In the genomic region with DNA sequence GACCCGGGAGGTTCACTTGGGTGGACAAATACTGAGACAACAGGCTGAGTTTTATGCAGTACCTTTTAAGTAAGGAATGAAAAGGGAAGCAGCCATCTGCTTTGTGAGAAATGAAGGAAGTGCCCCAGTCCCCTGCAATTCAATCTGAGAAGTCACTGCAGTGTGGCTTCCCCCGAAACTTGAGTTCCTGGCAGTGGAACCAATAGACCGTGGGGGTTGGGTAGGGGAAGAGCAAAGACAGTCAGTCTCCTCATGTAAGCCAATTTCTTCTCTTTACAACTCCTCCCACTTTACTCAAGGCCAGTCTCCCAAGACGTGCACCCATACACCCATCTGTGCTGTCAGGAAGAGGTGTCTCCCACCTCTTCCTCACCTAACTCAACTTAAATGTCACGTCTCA, we compare ENCODE assay signal across 8 cellular contexts.
DNase-seq lines count a peak whose midpoint lies in the region; ATAC-seq, FAIRE-seq and TF ChIP-seq lines count a peak whose summit lies in the region.

No MANE protein-coding gene starts in this region.

- FAIRE-seq in GM12891 (lab: Jason Lieb, UNC): no peak

- peak; percentile 25 for DNase-seq in GM12891 (ENCODE audit: insufficient read length, low spot score)
- no peak for DNase-seq in stimulated activated naive CD4-positive, alpha-beta T cell treated with Interleukin-2 at 50 U/mL for 16 hours (lab: John Stamatoyannopoulos, UW)
- DNase-seq in NCI-H226: no peak
- no peak for DNase-seq in SW 1271 (lab: John Stamatoyannopoulos, UW)
- no peak for DNase-seq in HuH-7.5 (ENCODE audit: low spot score)

- ATAC-seq in GM21381 (IDR thresholded peaks at IDR 0.05; ENCODE audit: unreplicated experiment) (peak; percentile 79), HG03521 (IDR thresholded peaks at IDR 0.05; ENCODE audit: unreplicated experiment) (peak; percentile 61), esophagus mucosa (peak; percentile 22)

- no peak for TF ChIP-seq POLR2A in GM12891 (IDR thresholded peaks at IDR 0.05; ENCODE audit: low read depth, low read length)

TF ChIP-seq in GM12891, 5 proteins besides CTCF, POLR2A, EP300 and RAD21:
- peak; percentile 93 for TF ChIP-seq PAX5 (IDR thresholded peaks at IDR 0.05; ENCODE audit: insufficient read depth, low read length, severe bottlenecking)
- no peak for TF ChIP-seq TAF1 (IDR thresholded peaks at IDR 0.05; ENCODE audit: low read depth, low read length)
- TF ChIP-seq SPI1 (IDR thresholded peaks at IDR 0.05; ENCODE audit: low read depth, low read length): peak; percentile 76
- no peak for TF ChIP-seq POLR2AphosphoS5 (IDR thresholded peaks at IDR 0.05; ENCODE audit: low read depth, low read length)

Comparison
In these comparisons a context has a peak if more than half of its experiments do, and no peak if none do; other contexts are left out.
1. ATAC-seq: peak in every context shown above with its lines; median percentile 79 in GM21381; 61 in HG03521; 22 in esophagus mucosa.